In the genomic region with DNA sequence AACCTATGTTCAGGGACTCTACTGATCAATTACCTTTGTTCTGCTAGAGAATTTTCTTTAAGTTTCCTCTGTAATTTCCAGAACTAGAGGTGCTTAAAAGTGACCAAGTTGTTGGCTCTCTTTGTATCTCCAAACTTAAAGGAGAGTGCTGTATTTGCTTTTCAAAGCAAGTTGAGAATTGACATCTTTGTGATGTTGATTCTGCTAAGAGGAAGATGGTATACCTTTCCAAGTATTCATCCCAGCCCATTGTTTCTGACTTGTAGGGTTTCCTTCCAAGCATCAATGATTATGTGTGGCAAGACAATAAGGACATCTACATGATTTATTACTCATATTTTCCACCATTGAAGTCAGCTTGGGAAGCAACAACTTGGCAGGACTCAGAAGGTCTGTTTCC, we compare ENCODE assay signal across 1 cellular context.
TF ChIP-seq lines count a peak whose summit lies in the region.

No MANE protein-coding gene starts in this region.

TF ChIP-seq in H1, 55 proteins besides CTCF, POLR2A, EP300 and RAD21 (continued from another document):
- TF ChIP-seq, protein P1, sequence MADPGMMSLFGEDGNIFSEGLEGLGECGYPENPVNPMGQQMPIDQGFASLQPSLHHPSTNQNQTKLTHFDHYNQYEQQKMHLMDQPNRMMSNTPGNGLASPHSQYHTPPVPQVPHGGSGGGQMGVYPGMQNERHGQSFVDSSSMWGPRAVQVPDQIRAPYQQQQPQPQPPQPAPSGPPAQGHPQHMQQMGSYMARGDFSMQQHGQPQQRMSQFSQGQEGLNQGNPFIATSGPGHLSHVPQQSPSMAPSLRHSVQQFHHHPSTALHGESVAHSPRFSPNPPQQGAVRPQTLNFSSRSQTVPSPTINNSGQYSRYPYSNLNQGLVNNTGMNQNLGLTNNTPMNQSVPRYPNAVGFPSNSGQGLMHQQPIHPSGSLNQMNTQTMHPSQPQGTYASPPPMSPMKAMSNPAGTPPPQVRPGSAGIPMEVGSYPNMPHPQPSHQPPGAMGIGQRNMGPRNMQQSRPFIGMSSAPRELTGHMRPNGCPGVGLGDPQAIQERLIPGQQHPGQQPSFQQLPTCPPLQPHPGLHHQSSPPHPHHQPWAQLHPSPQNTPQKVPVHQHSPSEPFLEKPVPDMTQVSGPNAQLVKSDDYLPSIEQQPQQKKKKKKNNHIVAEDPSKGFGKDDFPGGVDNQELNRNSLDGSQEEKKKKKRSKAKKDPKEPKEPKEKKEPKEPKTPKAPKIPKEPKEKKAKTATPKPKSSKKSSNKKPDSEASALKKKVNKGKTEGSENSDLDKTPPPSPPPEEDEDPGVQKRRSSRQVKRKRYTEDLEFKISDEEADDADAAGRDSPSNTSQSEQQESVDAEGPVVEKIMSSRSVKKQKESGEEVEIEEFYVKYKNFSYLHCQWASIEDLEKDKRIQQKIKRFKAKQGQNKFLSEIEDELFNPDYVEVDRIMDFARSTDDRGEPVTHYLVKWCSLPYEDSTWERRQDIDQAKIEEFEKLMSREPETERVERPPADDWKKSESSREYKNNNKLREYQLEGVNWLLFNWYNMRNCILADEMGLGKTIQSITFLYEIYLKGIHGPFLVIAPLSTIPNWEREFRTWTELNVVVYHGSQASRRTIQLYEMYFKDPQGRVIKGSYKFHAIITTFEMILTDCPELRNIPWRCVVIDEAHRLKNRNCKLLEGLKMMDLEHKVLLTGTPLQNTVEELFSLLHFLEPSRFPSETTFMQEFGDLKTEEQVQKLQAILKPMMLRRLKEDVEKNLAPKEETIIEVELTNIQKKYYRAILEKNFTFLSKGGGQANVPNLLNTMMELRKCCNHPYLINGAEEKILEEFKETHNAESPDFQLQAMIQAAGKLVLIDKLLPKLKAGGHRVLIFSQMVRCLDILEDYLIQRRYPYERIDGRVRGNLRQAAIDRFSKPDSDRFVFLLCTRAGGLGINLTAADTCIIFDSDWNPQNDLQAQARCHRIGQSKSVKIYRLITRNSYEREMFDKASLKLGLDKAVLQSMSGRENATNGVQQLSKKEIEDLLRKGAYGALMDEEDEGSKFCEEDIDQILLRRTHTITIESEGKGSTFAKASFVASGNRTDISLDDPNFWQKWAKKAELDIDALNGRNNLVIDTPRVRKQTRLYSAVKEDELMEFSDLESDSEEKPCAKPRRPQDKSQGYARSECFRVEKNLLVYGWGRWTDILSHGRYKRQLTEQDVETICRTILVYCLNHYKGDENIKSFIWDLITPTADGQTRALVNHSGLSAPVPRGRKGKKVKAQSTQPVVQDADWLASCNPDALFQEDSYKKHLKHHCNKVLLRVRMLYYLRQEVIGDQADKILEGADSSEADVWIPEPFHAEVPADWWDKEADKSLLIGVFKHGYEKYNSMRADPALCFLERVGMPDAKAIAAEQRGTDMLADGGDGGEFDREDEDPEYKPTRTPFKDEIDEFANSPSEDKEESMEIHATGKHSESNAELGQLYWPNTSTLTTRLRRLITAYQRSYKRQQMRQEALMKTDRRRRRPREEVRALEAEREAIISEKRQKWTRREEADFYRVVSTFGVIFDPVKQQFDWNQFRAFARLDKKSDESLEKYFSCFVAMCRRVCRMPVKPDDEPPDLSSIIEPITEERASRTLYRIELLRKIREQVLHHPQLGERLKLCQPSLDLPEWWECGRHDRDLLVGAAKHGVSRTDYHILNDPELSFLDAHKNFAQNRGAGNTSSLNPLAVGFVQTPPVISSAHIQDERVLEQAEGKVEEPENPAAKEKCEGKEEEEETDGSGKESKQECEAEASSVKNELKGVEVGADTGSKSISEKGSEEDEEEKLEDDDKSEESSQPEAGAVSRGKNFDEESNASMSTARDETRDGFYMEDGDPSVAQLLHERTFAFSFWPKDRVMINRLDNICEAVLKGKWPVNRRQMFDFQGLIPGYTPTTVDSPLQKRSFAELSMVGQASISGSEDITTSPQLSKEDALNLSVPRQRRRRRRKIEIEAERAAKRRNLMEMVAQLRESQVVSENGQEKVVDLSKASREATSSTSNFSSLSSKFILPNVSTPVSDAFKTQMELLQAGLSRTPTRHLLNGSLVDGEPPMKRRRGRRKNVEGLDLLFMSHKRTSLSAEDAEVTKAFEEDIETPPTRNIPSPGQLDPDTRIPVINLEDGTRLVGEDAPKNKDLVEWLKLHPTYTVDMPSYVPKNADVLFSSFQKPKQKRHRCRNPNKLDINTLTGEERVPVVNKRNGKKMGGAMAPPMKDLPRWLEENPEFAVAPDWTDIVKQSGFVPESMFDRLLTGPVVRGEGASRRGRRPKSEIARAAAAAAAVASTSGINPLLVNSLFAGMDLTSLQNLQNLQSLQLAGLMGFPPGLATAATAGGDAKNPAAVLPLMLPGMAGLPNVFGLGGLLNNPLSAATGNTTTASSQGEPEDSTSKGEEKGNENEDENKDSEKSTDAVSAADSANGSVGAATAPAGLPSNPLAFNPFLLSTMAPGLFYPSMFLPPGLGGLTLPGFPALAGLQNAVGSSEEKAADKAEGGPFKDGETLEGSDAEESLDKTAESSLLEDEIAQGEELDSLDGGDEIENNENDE (IDR thresholded peaks at IDR 0.05; ENCODE audit: insufficient replicate concordance, low read length) = peak; percentile 67
- TF ChIP-seq TCF12 (IDR thresholded peaks at IDR 0.05; ENCODE audit: low read depth, low read length) (no peak), POU5F1 (IDR thresholded peaks at IDR 0.05; ENCODE audit: low read depth, low read length) (0 out of 2 replicates have a peak, but pooled peaks have one; percentile 80), BRCA1 (IDR thresholded peaks at IDR 0.05; ENCODE audit: low read depth, low read length) (no peak), SP4 (IDR thresholded peaks at IDR 0.05; ENCODE audit: low read length) (no peak), GABPA (IDR thresholded peaks at IDR 0.05; ENCODE audit: borderline replicate concordance, insufficient read depth, low read length) (no peak), NANOG (IDR thresholded peaks at IDR 0.05; ENCODE audit: insufficient read depth, low read depth, low read length, poor library complexity, severe bottlenecking) (peak; percentile 69), SP2 (IDR thresholded peaks at IDR 0.05; ENCODE audit: low read length) (no peak), KDM5A (IDR thresholded peaks at IDR 0.05; ENCODE audit: low read length) (no peak), PHF8 (conservative IDR thresholded peaks at IDR 0.05; ENCODE audit: low read depth, low read length) (no peak), SIN3A (conservative IDR thresholded peaks at IDR 0.05 in 1 of 2, IDR thresholded peaks at IDR 0.05 in 1 of 2; ENCODE audit: low read depth in 1 of 2, low read length in 2 of 2) (no peak), ATF2 (IDR thresholded peaks at IDR 0.05; ENCODE audit: low read length) (no peak), CREB1 (IDR thresholded peaks at IDR 0.05) (no peak)
- TF ChIP-seq, protein P2, sequence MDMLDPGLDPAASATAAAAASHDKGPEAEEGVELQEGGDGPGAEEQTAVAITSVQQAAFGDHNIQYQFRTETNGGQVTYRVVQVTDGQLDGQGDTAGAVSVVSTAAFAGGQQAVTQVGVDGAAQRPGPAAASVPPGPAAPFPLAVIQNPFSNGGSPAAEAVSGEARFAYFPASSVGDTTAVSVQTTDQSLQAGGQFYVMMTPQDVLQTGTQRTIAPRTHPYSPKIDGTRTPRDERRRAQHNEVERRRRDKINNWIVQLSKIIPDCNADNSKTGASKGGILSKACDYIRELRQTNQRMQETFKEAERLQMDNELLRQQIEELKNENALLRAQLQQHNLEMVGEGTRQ (IDR thresholded peaks at IDR 0.05; ENCODE audit: low read length) = no peak
- TF ChIP-seq, protein P3, sequence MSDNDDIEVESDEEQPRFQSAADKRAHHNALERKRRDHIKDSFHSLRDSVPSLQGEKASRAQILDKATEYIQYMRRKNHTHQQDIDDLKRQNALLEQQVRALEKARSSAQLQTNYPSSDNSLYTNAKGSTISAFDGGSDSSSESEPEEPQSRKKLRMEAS (IDR thresholded peaks at IDR 0.05) = no peak
